In genomic region chr11:43557553-43558031, GRCh38 we compare ENCODE assay signal across 9 cellular contexts.
DNase-seq lines count a peak whose midpoint lies in the region; ATAC-seq and TF ChIP-seq lines count a peak whose summit lies in the region.
"Had no signal": no experiment of that assay in that cellular context is flagged by ENCODE, and none has a peak within 500 bp of the region (broad histone marks: within the 10 kb centered on the region; RNA-seq: fewer than 3 reads in every experiment).

No MANE protein-coding gene starts in this region.

- H3K36me3 Mint-ChIP-seq in brain = no peaks in the 10 kb centered on the region

- H3K4me1 ChIP-seq in Karpas-422 (ENCODE audit: low read length) = peaks cover 47% of the 10 kb centered on the region
- H3K4me1 ChIP-seq in vagina = no peaks in the 10 kb centered on the region

- H3K27ac ChIP-seq in Karpas-422 (ENCODE audit: low read length) (no peak overlapping the region), vagina (no peak overlapping the region)

- peak overlapping the region; percentile 44 to 98 (median 95) for H3K27ac Mint-ChIP-seq in brain

- peaks cover 0 to 2% (median 0%) of the 10 kb centered on the region in 5 experiments for H3K9me3 Mint-ChIP-seq in brain

- H4K20me1 ChIP-seq in Karpas-422 (ENCODE audit: insufficient read depth, low read depth, low read length) = no peaks in the 10 kb centered on the region

- no peak overlapping the region for H2AFZ ChIP-seq in Karpas-422 (ENCODE audit: low read length)

- no peaks in the 10 kb centered on the region for H3K9me2 ChIP-seq in Karpas-422 (replicated peaks; ENCODE audit: insufficient read depth, low read length)

- no peak overlapping the region for H3K9ac ChIP-seq in Karpas-422 (ENCODE audit: low read length)

- H3K9me3 ChIP-seq in Karpas-422 (ENCODE audit: low read length) (no peaks in the 10 kb centered on the region), vagina (no peaks in the 10 kb centered on the region)

- intact Hi-C loops in vagina (cut with DNase I) = no loop called here

- H3K27me3 ChIP-seq in Karpas-422 (ENCODE audit: low read length) (peaks cover 5% of the 10 kb centered on the region), kidney epithelial cell (ENCODE audit: control insufficient read depth, insufficient read depth, low read length) (peaks cover 40% of the 10 kb centered on the region), vagina (no peaks in the 10 kb centered on the region)

- H3K79me2 ChIP-seq in Karpas-422 (ENCODE audit: low read length) = no peaks in the 10 kb centered on the region

- no peak for TF ChIP-seq POLR2A in vagina (IDR thresholded peaks at IDR 0.05)

- TF ChIP-seq CTCF in AG09319 (IDR thresholded peaks at IDR 0.05; ENCODE audit: low read depth, low read length) (peak; percentile 6; the same call in 1 of the 2 replicates), brain (conservative IDR thresholded peaks at IDR 0.05) (peak; percentile 34 to 48), kidney epithelial cell (IDR thresholded peaks at IDR 0.05; ENCODE audit: insufficient read depth, low read length, poor library complexity, severe bottlenecking) (peak; percentile 8), vagina (IDR thresholded peaks at IDR 0.05) (no peak)

- H3K4me1 Mint-ChIP-seq in brain = peaks cover 75% of the 10 kb centered on the region

- DNase-seq in AG09319 (ENCODE audit: extremely low read depth, low read depth) (no peak), Karpas-422 (no peak), kidney epithelial cell (ENCODE audit: low read depth) (no peak), iPS-NIHi7 (ENCODE audit: extremely low spot score) (no peak), vagina (ENCODE audit: extremely low spot score in 2 of 2) (no peak)
- DNase-seq: NCI-H345 had no signal

- peaks cover 9% of the 10 kb centered on the region for H3K27me3 Mint-ChIP-seq in brain

- no peak overlapping the region for H3K4me3 ChIP-seq in Karpas-422 (ENCODE audit: low read length)
- no peak overlapping the region for H3K4me3 ChIP-seq in kidney epithelial cell (ENCODE audit: low read depth, low read length)
- no peak overlapping the region for H3K4me3 ChIP-seq in vagina

- peak overlapping the region; percentile 40 for H3K4me2 ChIP-seq in Karpas-422 (ENCODE audit: low read depth, low read length, poor library complexity, severe bottlenecking)

- H3K4me3 Mint-ChIP-seq in brain = peak overlapping the region; percentile 83 to 90 (median 88)

- H3K36me3 ChIP-seq in Karpas-422 (ENCODE audit: insufficient read depth, low read length) (no peaks in the 10 kb centered on the region), kidney epithelial cell (ENCODE audit: control insufficient read depth, insufficient read depth, low read length) (no peaks in the 10 kb centered on the region), vagina (no peaks in the 10 kb centered on the region)

- ATAC-seq in GM19397 (IDR thresholded peaks at IDR 0.05; ENCODE audit: unreplicated experiment) = no peak
- ATAC-seq in HG03039 (IDR thresholded peaks at IDR 0.05; ENCODE audit: unreplicated experiment) = no peak

Comparison
In these comparisons a context has a peak if more than half of its experiments do, and no peak if none do; other contexts are left out.
1. CTCF ChIP-seq: peak in AG09319 (single experiment), brain (2 of 2) and kidney epithelial cell (single experiment); none in vagina (0 of 3).